ENCODE assay signal across 8 cellular contexts in the genomic region with DNA sequence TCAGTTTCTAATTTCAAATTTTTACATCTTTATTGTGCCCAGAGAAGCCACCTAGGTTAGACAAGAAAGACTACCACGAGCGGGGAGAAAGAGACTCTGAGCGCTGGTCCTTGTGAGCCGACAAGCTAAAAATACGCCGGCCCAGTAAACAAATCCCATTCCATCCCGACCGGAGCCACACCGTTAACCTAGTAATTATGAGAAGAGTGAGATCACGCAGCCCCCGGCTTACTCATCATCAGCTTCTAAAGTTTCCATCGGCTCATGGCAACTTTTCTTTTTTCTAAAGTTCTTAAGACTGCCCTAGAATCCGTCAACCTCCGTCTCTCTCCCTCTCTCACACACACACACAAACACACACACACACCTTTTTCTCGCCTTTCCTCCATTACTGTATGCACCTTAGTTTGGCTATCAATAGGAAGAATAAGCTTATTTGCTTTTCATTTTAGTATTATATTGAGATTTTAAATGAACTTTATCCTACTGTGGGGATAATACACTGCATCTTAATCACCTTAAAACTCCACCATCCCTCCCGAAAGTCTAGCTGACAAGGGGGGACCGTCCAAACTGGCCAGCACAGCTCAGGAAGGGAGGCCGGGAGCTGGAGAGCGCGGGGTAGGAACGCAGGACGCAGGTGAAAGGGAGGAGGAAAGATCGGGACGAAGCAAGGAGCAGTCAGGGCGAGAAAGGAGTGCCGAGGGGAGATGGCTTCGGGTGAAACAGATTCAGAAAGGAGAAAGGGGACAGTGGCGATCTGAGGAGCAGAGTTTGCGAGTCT. TPM values are rescaled to one million over a fixed set of nuclear protein-coding genes. Genes with fewer than 3 reads are reported as not detected.
DNase-seq lines count a peak whose midpoint lies in the region; TF ChIP-seq lines count a peak whose summit lies in the region.

No MANE protein-coding gene starts in this region.

- intact Hi-C loops in adrenal gland (cut with DNase I) (no loop called here), left ventricle myocardium inferior (cut with micrococcal nuclease) (no loop called here), posterior vena cava (cut with DNase I) (no loop called here)

- peak overlapping the region; percentile 68 for H3K9ac ChIP-seq in SU-DHL-6 (ENCODE audit: low read length)

- H3K4me1 ChIP-seq in adrenal gland (replicated peaks in 1 of 2) (peaks cover 32 to 50% of the 10 kb centered on the region in 2 donors), left ventricle myocardium inferior (peaks cover 55% of the 10 kb centered on the region), urinary bladder (ENCODE audit: insufficient read depth) (peaks cover 2% of the 10 kb centered on the region)

- H4K20me1 ChIP-seq in SU-DHL-6 (ENCODE audit: low read depth, low read length): 0 out of 2 replicates have a peak, but pooled peaks cover 4% of the 10 kb centered on the region

- H3K4me2 ChIP-seq in SU-DHL-6 (ENCODE audit: low read depth, low read length, poor library complexity, severe bottlenecking): peak overlapping the region; percentile 92

- no peaks in the 10 kb centered on the region for H3F3A ChIP-seq in SU-DHL-6 (ENCODE audit: insufficient read depth)

- no peaks in the 10 kb centered on the region for H3K79me2 ChIP-seq in SU-DHL-6 (ENCODE audit: insufficient read depth, low read length)

- no peak for TF ChIP-seq CTCF in SU-DHL-6 (IDR thresholded peaks at IDR 0.05; ENCODE audit: insufficient read depth, low read length, poor library complexity, severe bottlenecking)
- TF ChIP-seq CTCF in adrenal gland (IDR thresholded peaks at IDR 0.05): no peak
- no peak for TF ChIP-seq CTCF in left ventricle myocardium inferior (IDR thresholded peaks at IDR 0.05; ENCODE audit: borderline replicate concordance)

- no peaks in the 10 kb centered on the region for H3K9me2 ChIP-seq in SU-DHL-6 (replicated peaks; ENCODE audit: insufficient read depth, low read length)

- H3K36me3 ChIP-seq in SU-DHL-6 (ENCODE audit: low read length): no peaks in the 10 kb centered on the region
- H3K36me3 ChIP-seq in adrenal gland (replicated peaks in 1 of 2): no peaks in the 10 kb centered on the region
- peaks cover 6% of the 10 kb centered on the region for H3K36me3 ChIP-seq in left ventricle myocardium inferior
- H3K36me3 ChIP-seq in urinary bladder (ENCODE audit: insufficient read depth): peaks cover 2% of the 10 kb centered on the region

- H3K27me3 ChIP-seq in SU-DHL-6 (ENCODE audit: low read length) (no peaks in the 10 kb centered on the region), adrenal gland (no peaks in the 10 kb centered on the region), left ventricle myocardium inferior (ENCODE audit: low read depth) (no peaks in the 10 kb centered on the region)

- peak; percentile 29 for DNase-seq in NCI-H1694 (lab: John Stamatoyannopoulos, UW)
- no peak for DNase-seq in NCI-H1694 treated with DMSO at 0.1 percent for 48 hours (lab: John Stamatoyannopoulos, UW)
- DNase-seq in HS-5 (ENCODE audit: low read depth): peak; percentile 53
- DNase-seq in adrenal gland: peak; percentile 47 to 80 (median 74)
- peak; percentile 21 for DNase-seq in left ventricle myocardium inferior
- peak; percentile 82 for DNase-seq in posterior vena cava (ENCODE audit: low spot score)

- H3K4me3 ChIP-seq in SU-DHL-6 (ENCODE audit: insufficient read depth, low read length, poor library complexity, severe bottlenecking) (peak overlapping the region; percentile 80), adrenal gland (peak overlapping the region; percentile 30 to 91 (median 86)), left ventricle myocardium inferior (peak overlapping the region; percentile 88), urinary bladder (ENCODE audit: low read depth, low read length) (peak overlapping the region; percentile 76)

- 0 to 1% (median 1%) methylated on average over 29 of the region's 29 CpGs for WGBS in adrenal gland, 4 donors
- 0% methylated on average over 29 of the region's 29 CpGs for whole genome bisulfite sequencing in urinary bladder

- H3K9me3 ChIP-seq in SU-DHL-6 (ENCODE audit: insufficient read depth, low read length): no peaks in the 10 kb centered on the region
- no peaks in the 10 kb centered on the region for H3K9me3 ChIP-seq in adrenal gland (replicated peaks in 1 of 3)
- H3K9me3 ChIP-seq in left ventricle myocardium inferior (replicated peaks): no peaks in the 10 kb centered on the region

- peak overlapping the region; percentile 85 for H2AFZ ChIP-seq in SU-DHL-6 (ENCODE audit: low read depth, low read length, severe bottlenecking)

- H3K27ac ChIP-seq in SU-DHL-6 (ENCODE audit: low read depth, low read length) (no peak overlapping the region), adrenal gland (peak overlapping the region; percentile 88 to 98 (median 96)), left ventricle myocardium inferior (replicated peaks) (peak overlapping the region; percentile 95), urinary bladder (ENCODE audit: low read depth) (peak overlapping the region; percentile 92)

- TF ChIP-seq POLR2A in adrenal gland (IDR thresholded peaks at IDR 0.05): peak in 1 of 2 donors; percentile 66

RNA-seq across cellular contexts. Expression of a gene that starts 0.7 kb away (rescaled TPM):
- total RNA-seq in adrenal gland: 10 to 100 TPM; 14.4 to 45.7 (median 24.8) TPM
- 10 to 100 TPM in 2 of 3 donors, 1 to 10 TPM in 1; 5.7 to 18.4 (median 10.2) TPM for polyA plus RNA-seq in adrenal gland
- total RNA-seq in left ventricle myocardium inferior: 23.8 TPM
- 10 to 100 TPM; 20.9 to 38.3 TPM for total RNA-seq in posterior vena cava
- total RNA-seq in urinary bladder: 20.9 TPM
- 9.2 TPM for polyA plus RNA-seq in urinary bladder

RNA-seq across cellular contexts. Expression of a gene that starts 57.8 kb away (rescaled TPM):
- total RNA-seq in adrenal gland: 10 to 100 TPM; 36.5 to 77.6 (median 52.1) TPM
- polyA plus RNA-seq in adrenal gland: 10 to 100 TPM; 49.2 to 67.4 (median 59.2) TPM
- 54.4 TPM for total RNA-seq in left ventricle myocardium inferior
- total RNA-seq in posterior vena cava: 10 to 100 TPM; 42.1 to 44.1 TPM
- 102 TPM for total RNA-seq in urinary bladder
- polyA plus RNA-seq in urinary bladder: 28.8 TPM
